15 cellular contexts compared by ENCODE assay signal in genomic region chr10:110507303-110507702, GRCh38.
"Had no signal": no experiment of that assay in that cellular context is flagged by ENCODE, and none has a peak within 500 bp of the region (broad histone marks: within the 10 kb centered on the region; RNA-seq: fewer than 3 reads in every experiment).

No MANE protein-coding gene starts in this region.

- H3K27me3 Mint-ChIP-seq: activated CD8-positive, alpha-beta memory T cell treated with anti-CD3 and anti-CD28 coated beads, Interleukin-2, amount 10 ng/mL, durations not matched to agents 7 days and 5 days; memory B cell; stimulated activated naive CD8-positive, alpha-beta T cell treated with anti-CD3 and anti-CD28 coated beads, Interleukin-15, amount 100 ng/mL, for 72 hours had no signal

- H3K9me3 ChIP-seq: ovary had no signal

- DNase-seq: activated CD4-positive, alpha-beta T cell treated with anti-CD3 and anti-CD28 coated beads for 1 hour; activated CD4-positive, alpha-beta T cell treated with anti-CD3 and anti-CD28 coated beads, Interleukin-2, amount 50 U/mL, for 48 hours; activated CD8-positive, alpha-beta memory T cell treated with anti-CD3 and anti-CD28 coated beads, Interleukin-2, amount 10 ng/mL, durations not matched to agents 7 days and 5 days; activated naive CD4-positive, alpha-beta T cell; endodermal cell; foreskin fibroblast; ovary; stimulated activated CD4-positive, alpha-beta T cell treated with anti-CD3 and anti-CD28 coated beads, Interleukin-4, amount 100 ng/mL, for 1 hour; stimulated activated CD8-positive, alpha-beta memory T cell treated with anti-CD3 and anti-CD28 coated beads, Interleukin-4, amount 100 ng/mL, for 48 hours; stimulated activated naive CD8-positive, alpha-beta T cell treated with anti-CD3 and anti-CD28 coated beads, Interleukin-15, amount 100 ng/mL, for 72 hours had no signal

- H3K4me3 Mint-ChIP-seq: activated CD8-positive, alpha-beta memory T cell treated with anti-CD3 and anti-CD28 coated beads, Interleukin-2, amount 10 ng/mL, durations not matched to agents 7 days and 5 days; endodermal cell; memory B cell; stimulated activated naive CD8-positive, alpha-beta T cell treated with anti-CD3 and anti-CD28 coated beads, Interleukin-15, amount 100 ng/mL, for 72 hours; T-helper 2 cell treated with Interferon-gamma antibody and Interleukin-4, amounts not matched to agents 5 μg/mL and 100 μg/mL, for 36 hours had no signal

- H3K9me3 Mint-ChIP-seq: endodermal cell; memory B cell; stimulated activated naive CD8-positive, alpha-beta T cell treated with anti-CD3 and anti-CD28 coated beads, Interleukin-15, amount 100 ng/mL, for 72 hours; T-helper 2 cell treated with Interferon-gamma antibody and Interleukin-4, amounts not matched to agents 5 μg/mL and 100 μg/mL, for 36 hours had no signal

- H3K36me3 ChIP-seq: ovary had no signal

- H3K4me3 ChIP-seq: coronary artery, ovary had no signal

- H3K27ac Mint-ChIP-seq: memory B cell; T-helper 2 cell treated with Interferon-gamma antibody and Interleukin-4, amounts not matched to agents 5 μg/mL and 100 μg/mL, for 36 hours had no signal

- H3K27me3 ChIP-seq: ovary had no signal

- ATAC-seq: activated CD8-positive, alpha-beta memory T cell treated with anti-CD3 and anti-CD28 coated beads, Interleukin-2, amount 10 ng/mL, durations not matched to agents 7 days and 5 days; esophagus mucosa; left lobe of liver; stimulated activated naive CD8-positive, alpha-beta T cell treated with anti-CD3 and anti-CD28 coated beads, Interleukin-15, amount 100 ng/mL, for 72 hours had no signal

- H3K27ac ChIP-seq: ovary had no signal
